29 cellular contexts compared by ENCODE assay signal in genomic region chr2:71597749-71598148, GRCh38.
"Had no signal": no experiment of that assay in that cellular context is flagged by ENCODE, and none has a peak within 500 bp of the region (broad histone marks: within the 10 kb centered on the region; RNA-seq: fewer than 3 reads in every experiment).

No MANE protein-coding gene starts in this region.

- H3K36me3 ChIP-seq: breast epithelium, pancreas, suprapubic skin, tibial nerve, WERI-Rb-1 had no signal

- H3K4me2 ChIP-seq: smooth muscle cell had no signal

- H3K27me3 ChIP-seq: breast epithelium, gastroesophageal sphincter, pancreas, suprapubic skin, tibial nerve had no signal

- H3K4me1 ChIP-seq: breast epithelium, gastroesophageal sphincter, pancreas, psoas muscle, suprapubic skin had no signal

- ATAC-seq: activated CD4-positive, CD25-positive, alpha-beta regulatory T cell treated with anti-CD3 and anti-CD28 coated beads, Interleukin-2, amount 50 U/mL, for 24 hours; activated naive CD4-positive, alpha-beta T cell treated with anti-CD3 and anti-CD28 coated beads, Interleukin-2, amount 50 U/mL, for 72 hours; activated T-cell treated with anti-CD3 and anti-CD28 coated beads, Interleukin-2, amount 50 U/mL, for 4 hours; gastroesophageal sphincter; left colon; pancreas; psoas muscle; stimulated activated memory B cell treated with anti-CD40 and anti-IgM and Interleukin-4, amounts not matched to agents 10 μg/mL and 1 μg/mL and 100 μg/mL, for 72 hours; stimulated activated naive CD8-positive, alpha-beta T cell treated with anti-CD3 and anti-CD28 coated beads, Interleukin-15, amount 100 ng/mL, for 72 hours; T-helper 17 cell had no signal

- DNase-seq: activated CD4-positive, alpha-beta memory T cell treated with anti-CD3 and anti-CD28 coated beads, Interleukin-2, amount 10 ng/mL, durations not matched to agents 7 days and 5 days; activated CD4-positive, alpha-beta T cell treated with anti-CD3 and anti-CD28 coated beads, Interleukin-2, amount 10 ng/mL, durations not matched to agents 24 days and 14 days; activated naive CD4-positive, alpha-beta T cell; activated T-cell treated with anti-CD3 and anti-CD28 coated beads, Interleukin-2, amount 50 U/mL, for 4 hours; central memory CD4-positive, alpha-beta T cell; effector CD4-positive, alpha-beta T cell; head of caudate nucleus; hypothalamus; immature natural killer cell; kidney; left colon; mammary epithelial cell; psoas muscle; stimulated activated CD4-positive, alpha-beta T cell treated with anti-CD3 and anti-CD28 coated beads, Interleukin-1b, Interleukin-23, amount 100 ng/mL, for 48 hours; stimulated activated CD4-positive, alpha-beta T cell treated with anti-CD3 and anti-CD28 coated beads, Interleukin-4, amount 100 ng/mL, for 4 hours; stimulated activated CD8-positive, alpha-beta memory T cell treated with anti-CD3 and anti-CD28 coated beads, Interleukin-4, amount 100 ng/mL, for 48 hours; stimulated activated naive CD8-positive, alpha-beta T cell treated with anti-CD3 and anti-CD28 coated beads, Interleukin-15, amount 100 ng/mL, for 72 hours; T-helper 17 cell; T1000; WERI-Rb-1 had no signal

- H3K4me3 ChIP-seq: breast epithelium, gastroesophageal sphincter, pancreas, psoas muscle, smooth muscle cell, suprapubic skin, tibial nerve had no signal

- H3K27ac ChIP-seq: breast epithelium, gastroesophageal sphincter, pancreas, psoas muscle, suprapubic skin, tibial nerve, WERI-Rb-1 had no signal

- H3K9me3 ChIP-seq: breast epithelium, gastroesophageal sphincter, pancreas, psoas muscle, suprapubic skin, tibial nerve had no signal
